8 cellular contexts compared by ENCODE assay signal in the genomic region with DNA sequence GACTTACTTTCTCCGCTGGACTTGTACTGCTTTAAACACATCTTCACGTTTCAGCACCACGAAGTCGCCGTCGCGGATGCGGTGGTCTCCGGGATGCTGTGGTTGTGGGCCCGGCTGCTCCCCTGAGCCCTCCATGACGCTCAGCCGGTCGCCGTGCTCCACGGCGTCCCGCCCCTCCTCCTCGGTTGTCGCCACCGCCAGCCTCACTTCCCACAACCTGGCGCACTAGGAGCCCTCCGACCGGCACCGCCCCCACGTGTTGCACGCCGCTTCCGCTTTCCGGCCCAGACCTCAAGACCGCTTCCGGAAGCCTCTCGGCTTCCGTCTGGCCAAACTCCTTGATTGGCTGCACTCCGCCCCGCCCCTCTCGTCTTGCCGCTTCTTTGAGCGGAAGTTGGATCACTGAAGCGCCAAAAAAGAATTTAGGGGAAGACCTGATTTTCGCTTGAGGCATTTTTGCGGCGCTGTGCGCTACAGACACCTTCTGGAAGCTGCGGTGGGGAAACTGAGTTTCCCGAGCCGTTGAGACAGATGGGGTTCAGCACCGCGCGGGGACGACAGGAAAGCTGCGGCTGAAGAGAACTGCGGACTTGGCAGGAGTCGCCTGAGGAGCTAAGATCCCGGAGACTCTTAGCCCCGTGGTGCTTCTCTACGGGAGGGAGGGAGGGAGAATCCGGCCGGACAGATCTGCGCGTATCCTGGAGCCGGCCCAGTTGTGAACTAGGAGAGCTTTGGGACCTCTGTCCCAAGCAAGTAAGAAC. TPM values are rescaled to one million over a fixed set of nuclear protein-coding genes. Genes with fewer than 3 reads are reported as not detected.
DNase-seq lines count a peak whose midpoint lies in the region; ATAC-seq, FAIRE-seq and TF ChIP-seq lines count a peak whose summit lies in the region.

Gene MCM8 (plus strand): TSS at position 382 of the 761 bp plus-strand sequence. CDS start 1,364 bp downstream, outside the sequence.
Gene TRMT6 (minus strand): TSS at position 263 of the 761 bp plus-strand sequence. CDS start 128 bp downstream, at position 135.

- peaks cover 53% of the 10 kb centered on the region for H3K36me3 ChIP-seq in OCI-LY3 (replicated peaks; ENCODE audit: low read depth, low read length)
- H3K36me3 ChIP-seq in endothelial cell of umbilical vein (ENCODE audit: control insufficient read depth in 2 of 2, extremely low read depth in 1 of 2, insufficient read depth in 2 of 2, low read length in 2 of 2): peaks cover 0 to 3% of the 10 kb centered on the region in 2 experiments

- H3K9ac ChIP-seq in OCI-LY3 (ENCODE audit: low read length): peak within 1 kb of the TSS; percentile 98
- peak within 1 kb of the TSS; percentile 81 for H3K9ac ChIP-seq in endothelial cell of umbilical vein (replicated peaks; ENCODE audit: extremely low read depth, insufficient read depth, low read length)

- H4K20me1 ChIP-seq in OCI-LY3 (ENCODE audit: insufficient read depth, low read length) (no peaks in the 10 kb centered on the region), endothelial cell of umbilical vein (replicated peaks; ENCODE audit: control insufficient read depth, extremely low read depth, insufficient read depth, low read length) (no peaks in the 10 kb centered on the region)

- FAIRE-seq in endothelial cell of umbilical vein (lab: Jason Lieb, UNC): peak; percentile 96

- H3K4me3 ChIP-seq in OCI-LY3 (ENCODE audit: low read length) (peak within 1 kb of the TSS; percentile 99), endothelial cell of umbilical vein (replicated peaks in 1 of 3; ENCODE audit: insufficient read depth in 1 of 3, low read depth in 1 of 3, low read length in 3 of 3) (peak within 1 kb of the TSS; percentile 76 to 93 (median 81))

- ATAC-seq in GM21528 (IDR thresholded peaks at IDR 0.05; ENCODE audit: low FRiP score, unreplicated experiment): peak; percentile 98

- H3K9me1 ChIP-seq in endothelial cell of umbilical vein (replicated peaks; ENCODE audit: control insufficient read depth, extremely low read depth, insufficient read depth, low read length): no peaks in the 10 kb centered on the region

- CTCF ChIA-PET in endothelial cell of umbilical vein (lab: Charles Lee): interaction anchor here (1.0 to 1.4 kb wide), 3 partner anchors 162 to 421 kb away, joined by 3 to 5 read pairs (median 3); no protein-coding TSS in a partner anchor

- H3K9me3 ChIP-seq in OCI-LY3 (ENCODE audit: insufficient read depth, low read length) (no peaks in the 10 kb centered on the region), endothelial cell of umbilical vein (replicated peaks; ENCODE audit: control insufficient read depth, insufficient read depth, low read length) (no peaks in the 10 kb centered on the region)

- TF ChIP-seq POLR2A in endothelial cell of umbilical vein (IDR thresholded peaks at IDR 0.05; ENCODE audit: low read depth, low read length): peak; percentile 60

- intact Hi-C loops in endothelial cell of umbilical vein (cut with micrococcal nuclease): loop anchor here (1.0 kb wide), 5 partner anchors 31 to 421 kb away; partner anchors contain the start of gene SHLD1

- H3K79me2 ChIP-seq in OCI-LY3 (ENCODE audit: low read length): peaks cover 63% of the 10 kb centered on the region
- peaks cover 35% of the 10 kb centered on the region for H3K79me2 ChIP-seq in endothelial cell of umbilical vein (ENCODE audit: control insufficient read depth, insufficient read depth, low read length)

- POLR2A ChIA-PET in endothelial cell of umbilical vein (lab: Charles Lee): no interaction called here

- H3K4me1 ChIP-seq in OCI-LY3 (ENCODE audit: low read length) (peaks cover 19% of the 10 kb centered on the region), endothelial cell of umbilical vein (ENCODE audit: control insufficient read depth, extremely low read depth, insufficient read depth, low read length) (peaks cover 24% of the 10 kb centered on the region)

- H3K27me3 ChIP-seq in OCI-LY3 (ENCODE audit: low read depth, low read length) (no peaks in the 10 kb centered on the region), endothelial cell of umbilical vein (ENCODE audit: control insufficient read depth in 2 of 2, insufficient read depth in 2 of 2, low read length in 2 of 2) (no peaks in the 10 kb centered on the region)

- H3K27ac ChIP-seq in OCI-LY3 (ENCODE audit: low read length) (peak within 1 kb of the TSS; percentile 75), endothelial cell of umbilical vein (ENCODE audit: insufficient read depth, low read depth, low read length) (peak within 1 kb of the TSS; percentile 67)

- dilution Hi-C loops in endothelial cell of umbilical vein (cut with MboI; ENCODE audit: extremely low pct_ligation_motif_present, low sequenced_read_pairs): no loop called here

- peak within 1 kb of the TSS; percentile 97 for H2AFZ ChIP-seq in OCI-LY3 (ENCODE audit: low read depth, low read length)
- H2AFZ ChIP-seq in endothelial cell of umbilical vein (ENCODE audit: low read depth, low read length): peak within 1 kb of the TSS; percentile 90

- no peak for TF ChIP-seq CTCF in OCI-LY3 (IDR thresholded peaks at IDR 0.05; ENCODE audit: low read depth, low read length)
- TF ChIP-seq CTCF in endothelial cell of umbilical vein (IDR thresholded peaks at IDR 0.05; ENCODE audit: extremely low read depth in 1 of 2, insufficient read depth in 1 of 2, low read depth in 1 of 2, low read length in 2 of 2): no peak

- peak within 1 kb of the TSS; percentile 98 for H3K4me2 ChIP-seq in OCI-LY3 (ENCODE audit: low read length)
- peak within 1 kb of the TSS; percentile 98 for H3K4me2 ChIP-seq in endothelial cell of umbilical vein (ENCODE audit: insufficient read depth, low read length)

- peak; percentile 96 for DNase-seq in DMS 273 treated with DMSO at 0.1 percent for 48 hours (lab: John Stamatoyannopoulos, UW)
- peak; percentile 85 for DNase-seq in HuH-7.5 (ENCODE audit: low spot score)
- DNase-seq in activated CD8-positive, alpha-beta memory T cell treated with anti-CD3 and anti-CD28 coated beads, Interleukin-2, amount 50 U/mL, for 4 hours: peak; percentile 95
- DNase-seq in endothelial cell of umbilical vein (ENCODE audit: low read depth, low spot score): peak; percentile 94
- peak; percentile 93 for DNase-seq in midbrain (lab: John Stamatoyannopoulos, UW)
- peak; percentile 96 to 97 for DNase-seq in stimulated activated CD8-positive, alpha-beta memory T cell treated with anti-CD3 and anti-CD28 coated beads, Interleukin-15, amount 100 ng/mL, for 48 hours (ENCODE audit: low read depth in 2 of 2)

- no TSS peak for BruUV-seq in endothelial cell of umbilical vein (replicated peaks; lab: Mats Ljungman, UMichigan)

TF ChIP-seq in endothelial cell of umbilical vein, 7 proteins besides CTCF, POLR2A, EP300 and RAD21:
- TF ChIP-seq MYC (IDR thresholded peaks at IDR 0.05; ENCODE audit: low read depth, low read length): peak; percentile 71
- TF ChIP-seq, protein P1, sequence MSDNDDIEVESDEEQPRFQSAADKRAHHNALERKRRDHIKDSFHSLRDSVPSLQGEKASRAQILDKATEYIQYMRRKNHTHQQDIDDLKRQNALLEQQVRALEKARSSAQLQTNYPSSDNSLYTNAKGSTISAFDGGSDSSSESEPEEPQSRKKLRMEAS (IDR thresholded peaks at IDR 0.05; ENCODE audit: insufficient read depth, insufficient read length): peak; percentile 97
- TF ChIP-seq JUN (IDR thresholded peaks at IDR 0.05; ENCODE audit: borderline replicate concordance, insufficient read depth, insufficient read length, low read depth): no peak
- no peak for TF ChIP-seq GATA2 (IDR thresholded peaks at IDR 0.05; ENCODE audit: insufficient read depth, insufficient read length, low read depth, low read length)
- TF ChIP-seq POLR2AphosphoS5 (IDR thresholded peaks at IDR 0.05; ENCODE audit: insufficient read depth, low read depth, low read length): peak; percentile 69

RNA-seq across cellular contexts. Expression of gene MCM8, which starts in this region (rescaled TPM):
- total RNA-seq in endothelial cell of umbilical vein: 13.4 and 14.4 TPM in 2 replicates
- polyA plus RNA-seq in endothelial cell of umbilical vein: 2.0 and 2.9 TPM in 2 replicates
- 6.0 and 6.3 TPM in 2 replicates for polyA plus RNA-seq in endothelial cell of umbilical vein (2011; cell fraction: cytosol; rRNA removed)
- polyA plus RNA-seq in endothelial cell of umbilical vein (2011; cell fraction: nucleus; rRNA removed): 4.4 and 7.7 TPM in 2 replicates
- polyA plus RNA-seq in endothelial cell of umbilical vein (2012): 7.1 and 12.4 TPM in 2 replicates
- polyA minus RNA-seq in endothelial cell of umbilical vein: 5.9 and 7.0 TPM in 2 replicates
- 9.6 TPM for polyA minus RNA-seq in endothelial cell of umbilical vein (2011; cell fraction: cytosol; rRNA and poly(A)+ RNA removed)
- 3.3 and 5.6 TPM in 2 replicates for polyA minus RNA-seq in endothelial cell of umbilical vein (2011; cell fraction: nucleus; rRNA and poly(A)+ RNA removed)

RNA-seq across cellular contexts. Expression of gene TRMT6, which starts in this region (rescaled TPM):
- 11.0 and 12.0 TPM in 2 replicates for total RNA-seq in endothelial cell of umbilical vein
- 3.2 and 4.1 TPM in 2 replicates for polyA plus RNA-seq in endothelial cell of umbilical vein
- 7.2 and 7.4 TPM in 2 replicates for polyA plus RNA-seq in endothelial cell of umbilical vein (2011; cell fraction: cytosol; rRNA removed)
- 6.7 and 7.0 TPM in 2 replicates for polyA plus RNA-seq in endothelial cell of umbilical vein (2011; cell fraction: nucleus; rRNA removed)
- polyA plus RNA-seq in endothelial cell of umbilical vein (2012): 10.6 and 16.9 TPM in 2 replicates
- 3.8 and 5.4 TPM in 2 replicates for polyA minus RNA-seq in endothelial cell of umbilical vein
- 8.2 TPM for polyA minus RNA-seq in endothelial cell of umbilical vein (2011; cell fraction: cytosol; rRNA and poly(A)+ RNA removed)
- polyA minus RNA-seq in endothelial cell of umbilical vein (2011; cell fraction: nucleus; rRNA and poly(A)+ RNA removed): 2.2 and 3.0 TPM in 2 replicates

Comparison
In these comparisons a context has a peak if more than half of its experiments do, and no peak if none do; other contexts are left out.
1. Peak in every context shown above with its lines: DNase-seq, ATAC-seq, H3K4me3 ChIP-seq and H3K27ac ChIP-seq.